Comparison of ENCODE assay signal across 13 cellular contexts in the genomic region with DNA sequence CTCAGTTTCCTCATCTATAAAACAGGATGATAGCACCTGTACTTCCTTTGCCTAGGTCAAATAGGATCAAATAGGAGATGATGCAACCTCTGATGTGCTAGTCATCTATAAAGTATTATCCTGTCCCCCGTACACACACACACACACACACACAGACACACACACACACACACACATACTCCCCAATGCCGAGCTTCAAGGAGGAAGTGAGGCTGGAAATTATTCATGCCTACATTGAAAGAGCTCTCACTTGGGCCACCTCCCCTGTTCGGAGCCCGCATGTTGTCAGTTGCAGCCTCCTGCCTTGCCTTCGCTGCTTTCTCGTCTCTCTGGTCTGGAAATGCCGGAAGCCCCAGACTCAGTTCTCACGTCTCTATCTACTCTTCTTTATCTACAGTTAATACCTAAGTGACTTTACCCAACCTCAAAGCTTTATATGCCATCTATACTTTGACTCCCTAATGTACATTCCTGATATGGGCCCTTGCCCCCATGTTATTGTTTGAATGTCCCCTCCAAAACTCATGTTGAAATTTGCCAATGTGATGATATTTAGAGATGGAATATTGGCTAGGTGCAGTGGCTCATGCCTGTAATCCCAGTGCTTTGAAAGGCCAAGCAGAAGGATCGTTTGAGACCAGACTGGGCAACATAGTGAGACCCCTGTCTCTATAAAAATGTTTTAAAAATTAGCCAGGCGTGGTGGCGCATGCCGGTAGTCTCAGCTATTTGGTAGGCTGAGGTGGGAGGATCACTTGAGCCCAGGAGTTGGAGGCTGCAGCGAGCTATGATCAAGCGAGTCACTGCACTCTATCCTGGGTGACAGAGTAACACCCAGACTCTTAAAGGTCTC. TPM values are rescaled to one million over a fixed set of nuclear protein-coding genes. Genes with fewer than 3 reads are reported as not detected.
DNase-seq lines count a peak whose midpoint lies in the region; ATAC-seq, FAIRE-seq and TF ChIP-seq lines count a peak whose summit lies in the region.
"Had no signal": no experiment of that assay in that cellular context is flagged by ENCODE, and none has a peak within 500 bp of the region (broad histone marks: within the 10 kb centered on the region; RNA-seq: fewer than 3 reads in every experiment).

No MANE protein-coding gene starts in this region.

- no peak for TF ChIP-seq CTCF in A549 (IDR thresholded peaks at IDR 0.05)
- TF ChIP-seq CTCF in Loucy (conservative IDR thresholded peaks at IDR 0.05; ENCODE audit: low read length): no peak
- TF ChIP-seq CTCF in activated B cell treated with CpG ODN at 0.5 μM for 24 hours (IDR thresholded peaks at IDR 0.05): no peak
- TF ChIP-seq CTCF in kidney (IDR thresholded peaks at IDR 0.05; ENCODE audit: borderline replicate concordance, extremely low read depth, insufficient read depth): no peak

- H3K4me3 Mint-ChIP-seq in activated B cell treated with CpG ODN at 0.5 μM for 24 hours: no peak overlapping the region
- H3K4me3 Mint-ChIP-seq: endodermal cell had no signal

- H3K9me3 ChIP-seq in A549 (no peaks in the 10 kb centered on the region), Loucy (ENCODE audit: insufficient read depth, low read depth, low read length) (no peaks in the 10 kb centered on the region), kidney (ENCODE audit: control insufficient read depth in 1 of 2, low read length in 2 of 2) (no peaks in the 10 kb centered on the region)

- WGBS in A549 (ENCODE audit: missing lambda C conversion rate): 83% methylated on average over 14 of the region's 14 CpGs

- DNase-seq in A549 (ENCODE audit: low read depth in 1 of 2, low spot score in 1 of 2) (peak in 1 of 2 experiments; percentile 59), activated B cell treated with CpG ODN at 0.5 μM for 24 hours (no peak), kidney (peak; percentile 26), urothelium cell line (ENCODE audit: low spot score) (no peak)
- DNase-seq: amniotic stem cell, NCI-H1092 treated with DMSO at 0.1 percent for 48 hours, T-helper 1 cell had no signal

- H3K27ac ChIP-seq in A549: peak overlapping the region; percentile 87 to 88
- no peak overlapping the region for H3K27ac ChIP-seq in kidney (ENCODE audit: low read depth in 2 of 2, low read length in 2 of 2)

- CTCF ChIA-PET in A549 (lab: Yijun Ruan, JAX) (interaction anchor here (0.6 to 3.3 kb wide), 7 partner anchors 11 to 296 kb away, joined by 3 to 35 read pairs (median 4); no protein-coding TSS in a partner anchor), activated B cell treated with CpG ODN at 0.5 μM for 24 hours (lab: Charles Lee) (interaction anchor here (1.3 kb wide), 1 partner anchor 11 kb away, joined by 4 read pairs; no protein-coding TSS in a partner anchor)

- no peaks in the 10 kb centered on the region for H3K36me3 Mint-ChIP-seq in activated B cell treated with CpG ODN at 0.5 μM for 24 hours (ENCODE audit: low read depth)

- no peak for TF ChIP-seq EP300 in A549 (IDR thresholded peaks at IDR 0.05)

- H3K4me1 Mint-ChIP-seq in activated B cell treated with CpG ODN at 0.5 μM for 24 hours: peaks cover 10% of the 10 kb centered on the region

- H3K4me2 ChIP-seq in A549: peak overlapping the region; percentile 71
- H3K4me2 ChIP-seq in Loucy (ENCODE audit: low read depth, low read length, poor library complexity, severe bottlenecking): no peak overlapping the region

- no peak overlapping the region for H3K4me3 ChIP-seq in A549
- H3K4me3 ChIP-seq in Loucy (ENCODE audit: low read length, poor library complexity, severe bottlenecking): no peak overlapping the region
- H3K4me3 ChIP-seq in kidney (ENCODE audit: low read length in 2 of 2): no peak overlapping the region

- no peaks in the 10 kb centered on the region for H3F3A ChIP-seq in Loucy (ENCODE audit: low read depth)

- H3K36me3 ChIP-seq in Loucy (ENCODE audit: insufficient read depth, low read length) (no peaks in the 10 kb centered on the region), kidney (ENCODE audit: control insufficient read depth in 1 of 2, insufficient read depth in 2 of 2, low read length in 2 of 2) (no peaks in the 10 kb centered on the region)

- 0 out of 6 replicates have a peak, but pooled peaks of 1 of the 2 experiments have one; percentile 10 for ATAC-seq in A549
- ATAC-seq in activated B cell treated with CpG ODN at 0.5 μM for 24 hours (ENCODE audit: low read depth): peak; percentile 60
- no peak for ATAC-seq in GM19395 (IDR thresholded peaks at IDR 0.05; ENCODE audit: unreplicated experiment)
- ATAC-seq in GM18907 (IDR thresholded peaks at IDR 0.05; ENCODE audit: unreplicated experiment): no peak
- ATAC-seq in GM21737 (IDR thresholded peaks at IDR 0.05; ENCODE audit: unreplicated experiment): no peak

- H2AFZ ChIP-seq in Loucy (ENCODE audit: low read length): 0 out of 2 replicates have a peak overlapping the region, but pooled peaks have one; percentile 45

- FAIRE-seq in A549 (lab: Jason Lieb, UNC): no peak
- no peak for FAIRE-seq in kidney (lab: Jason Lieb, UNC)
- no peak for FAIRE-seq in urothelium cell line (lab: Jason Lieb, UNC)
- FAIRE-seq: G401.6 had no signal

- no peak for TF ChIP-seq RAD21 in A549 (conservative IDR thresholded peaks at IDR 0.05 in 1 of 2, IDR thresholded peaks at IDR 0.05 in 1 of 2)

- H3K9ac ChIP-seq in Loucy (ENCODE audit: low read depth, low read length, poor library complexity, severe bottlenecking): no peak overlapping the region
- H3K9ac ChIP-seq in kidney (ENCODE audit: low read length in 2 of 2): no peak overlapping the region

- H3K27me3 ChIP-seq in Loucy (ENCODE audit: insufficient read depth, low read length, poor library complexity, severe bottlenecking): no peaks in the 10 kb centered on the region

- H3K27ac Mint-ChIP-seq in activated B cell treated with CpG ODN at 0.5 μM for 24 hours: no peak overlapping the region
- H3K27ac Mint-ChIP-seq: endodermal cell had no signal

- intact Hi-C loops in activated B cell treated with CpG ODN at 0.5 μM for 24 hours (cut with micrococcal nuclease): no loop called here
- intact Hi-C loops in kidney (cut with DNase I): no loop called here

- no peaks in the 10 kb centered on the region for H3K9me3 Mint-ChIP-seq in activated B cell treated with CpG ODN at 0.5 μM for 24 hours
- H3K9me3 Mint-ChIP-seq: endodermal cell had no signal

- no peaks in the 10 kb centered on the region for H4K20me1 ChIP-seq in Loucy (ENCODE audit: insufficient read depth, low read length, poor library complexity, severe bottlenecking)

- H3K4me1 ChIP-seq in A549 (peaks cover 34% of the 10 kb centered on the region), Loucy (ENCODE audit: insufficient read depth, low read length, poor library complexity, severe bottlenecking) (no peaks in the 10 kb centered on the region), kidney (ENCODE audit: control insufficient read depth in 1 of 2, insufficient read depth in 1 of 2, low read depth in 1 of 2, low read length in 2 of 2) (no peaks in the 10 kb centered on the region)

- H3K27me3 Mint-ChIP-seq in activated B cell treated with CpG ODN at 0.5 μM for 24 hours: no peaks in the 10 kb centered on the region

- H3K79me2 ChIP-seq in Loucy (ENCODE audit: insufficient read depth, low read length): no peaks in the 10 kb centered on the region

- TF ChIP-seq POLR2A in A549 (IDR thresholded peaks at IDR 0.05; ENCODE audit: low read length): no peak

- POLR2A ChIA-PET in A549 (lab: Yijun Ruan, JAX): interaction anchor here (0.6 to 2.0 kb wide), 4 partner anchors 10 to 348 kb away, joined by 3 to 15 read pairs (median 9); no protein-coding TSS in a partner anchor
- POLR2A ChIA-PET in activated B cell treated with CpG ODN at 0.5 μM for 24 hours (lab: Charles Lee): interaction anchor here (0.5 to 1.1 kb wide), 3 partner anchors 9 to 67 kb away, joined by 3 read pairs; no protein-coding TSS in a partner anchor

- no peaks in the 10 kb centered on the region for H3K9me2 ChIP-seq in Loucy (replicated peaks; ENCODE audit: low read depth, low read length)

TF ChIP-seq in A549, 52 proteins besides CTCF, POLR2A, EP300 and RAD21:
- TF ChIP-seq USF2 (IDR thresholded peaks at IDR 0.05): no peak
- no peak for TF ChIP-seq HOXB13 (CRISPR knock-in tag; IDR thresholded peaks at IDR 0.05; ENCODE audit: low read depth)
- TF ChIP-seq CBX8 (IDR thresholded peaks at IDR 0.05): no peak
- TF ChIP-seq TFCP2L1 (CRISPR knock-in tag; IDR thresholded peaks at IDR 0.05): no peak
- no peak for TF ChIP-seq FOXS1 (CRISPR knock-in tag; IDR thresholded peaks at IDR 0.05)
- peak in 1 of 2 experiments; percentile 41; a peak in 1 of 4 replicates for TF ChIP-seq CEBPB (IDR thresholded peaks at IDR 0.05)
- TF ChIP-seq ESRRA (IDR thresholded peaks at IDR 0.05; ENCODE audit: borderline replicate concordance, low read length): no peak
- TF ChIP-seq FOSL2 (IDR thresholded peaks at IDR 0.05): no peak
- TF ChIP-seq FOSL2 (CRISPR knock-in tag; IDR thresholded peaks at IDR 0.05): 0 out of 2 replicates have a peak, but pooled peaks have one; percentile 15
- TF ChIP-seq NR3C1 (IDR thresholded peaks at IDR 0.05): no peak
- TF ChIP-seq HDAC2 (IDR thresholded peaks at IDR 0.05): no peak
- TF ChIP-seq GATA3 (IDR thresholded peaks at IDR 0.05; ENCODE audit: borderline replicate concordance): no peak

RNA-seq across cellular contexts. Expression of gene UBE2H, which starts 6.9 kb away (rescaled TPM):
- polyA plus RNA-seq in A549 (2011; rRNA removed) (99.2 and 119 TPM in 2 replicates), A549 (2017; fragmentation: RNase III; extraction: RNeasy Plus Mini Kit Qiagen cat#74134 plus additional on column Dnase treatment) (61.4 to 73.5 TPM (median 69.9 TPM) in 3 replicates), kidney (ENCODE audit: insufficient read depth, low read depth, low replicate concordance) (40.6 TPM)
- 20.6 and 26.7 TPM in 2 replicates for polyA plus RNA-seq in A549 (2012; cell fraction: cytosol; rRNA removed)
- polyA plus RNA-seq in A549 (2012; cell fraction: nucleus; rRNA removed): 20.0 and 30.7 TPM in 2 replicates
- 47.4 and 49.8 TPM in 2 replicates for polyA minus RNA-seq in A549 (2011; rRNA and poly(A)+ RNA removed)
- total RNA-seq in activated B cell treated with CpG ODN at 0.5 μM for 24 hours (28.8 and 32.6 TPM in 2 replicates), kidney (107 TPM)

Comparison
In these comparisons a context has a peak if more than half of its experiments do, and no peak if none do; other contexts are left out.
1. H3K27ac ChIP-seq: peak in A549 (2 of 2); none in kidney (0 of 2).